In the genomic region with DNA sequence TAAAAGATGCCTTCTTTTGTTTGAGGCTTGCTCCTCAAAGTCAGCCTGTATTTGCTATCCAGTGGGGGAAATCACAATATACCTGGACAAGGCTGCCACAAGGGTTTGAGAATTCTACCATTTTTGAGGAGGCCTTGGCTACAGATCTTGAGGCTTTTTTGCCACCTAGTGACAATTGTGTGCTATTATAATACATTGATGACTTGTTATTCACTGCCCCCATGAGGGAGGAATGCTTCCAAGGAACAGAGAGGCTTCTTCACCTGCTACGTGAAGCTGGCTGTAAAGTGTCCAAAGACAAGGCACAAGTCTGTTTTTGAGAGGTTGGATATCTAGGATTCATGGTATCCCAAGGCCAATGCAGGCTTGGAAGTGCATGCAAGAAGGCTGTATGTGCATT, we compare ENCODE assay signal across 1 cellular context.
TF ChIP-seq lines count a peak whose summit lies in the region.

No MANE protein-coding gene starts in this region.

TF ChIP-seq in GM12878, 131 proteins besides CTCF, POLR2A, EP300 and RAD21 (continued from another document):
- TF ChIP-seq ELK1 (IDR thresholded peaks at IDR 0.05; ENCODE audit: low read depth, low read length) (no peak), GATAD2B (conservative IDR thresholded peaks at IDR 0.05; ENCODE audit: low read depth) (no peak), SRF (IDR thresholded peaks at IDR 0.05; ENCODE audit: low read depth in 2 of 2, low read length in 2 of 2) (no peak), ESRRA (IDR thresholded peaks at IDR 0.05; ENCODE audit: low read length) (no peak), BHLHE40 (IDR thresholded peaks at IDR 0.05; ENCODE audit: borderline replicate concordance in 1 of 2, low read depth in 2 of 2, low read length in 1 of 2) (no peak), LARP7 (IDR thresholded peaks at IDR 0.05) (no peak), KAT2A (conservative IDR thresholded peaks at IDR 0.05; ENCODE audit: control insufficient read depth, low read depth, low read length) (no peak)
- TF ChIP-seq, protein P1, sequence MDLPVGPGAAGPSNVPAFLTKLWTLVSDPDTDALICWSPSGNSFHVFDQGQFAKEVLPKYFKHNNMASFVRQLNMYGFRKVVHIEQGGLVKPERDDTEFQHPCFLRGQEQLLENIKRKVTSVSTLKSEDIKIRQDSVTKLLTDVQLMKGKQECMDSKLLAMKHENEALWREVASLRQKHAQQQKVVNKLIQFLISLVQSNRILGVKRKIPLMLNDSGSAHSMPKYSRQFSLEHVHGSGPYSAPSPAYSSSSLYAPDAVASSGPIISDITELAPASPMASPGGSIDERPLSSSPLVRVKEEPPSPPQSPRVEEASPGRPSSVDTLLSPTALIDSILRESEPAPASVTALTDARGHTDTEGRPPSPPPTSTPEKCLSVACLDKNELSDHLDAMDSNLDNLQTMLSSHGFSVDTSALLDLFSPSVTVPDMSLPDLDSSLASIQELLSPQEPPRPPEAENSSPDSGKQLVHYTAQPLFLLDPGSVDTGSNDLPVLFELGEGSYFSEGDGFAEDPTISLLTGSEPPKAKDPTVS (IDR thresholded peaks at IDR 0.05; ENCODE audit: low read depth, low read length) = no peak
TF ChIP-seq in GM12878: peak in this region for 0.
